19 cellular contexts compared by ENCODE assay signal in genomic region chr12:114742363-114742762, GRCh38. TPM values are rescaled to one million over a fixed set of nuclear protein-coding genes. Genes with fewer than 3 reads are reported as not detected.
"Had no signal": no experiment of that assay in that cellular context is flagged by ENCODE, and none has a peak within 500 bp of the region (broad histone marks: within the 10 kb centered on the region; RNA-seq: fewer than 3 reads in every experiment).

No MANE protein-coding gene starts in this region.

- H3K36me3 ChIP-seq: gastrocnemius medialis, heart right ventricle, left ventricle myocardium inferior, lower lobe of right lung, ovary had no signal

- DNase-seq: effector memory CD4-positive, alpha-beta T cell; gastrocnemius medialis; heart right ventricle; left ventricle myocardium inferior; lower lobe of right lung; naive thymus-derived CD4-positive, alpha-beta T cell; nucleus accumbens; ovary; right cardiac atrium; small intestine; stimulated activated CD4-positive, alpha-beta T cell treated with anti-CD3 and anti-CD28 coated beads, Interleukin-12 subunit alpha, Interleukin-12 subunit beta, amount 100 ng/mL, for 4 hours; stimulated activated naive CD4-positive, alpha-beta T cell had no signal

- H3K27me3 ChIP-seq: ovary had no signal

- H3K27ac ChIP-seq: gastrocnemius medialis, heart right ventricle, left ventricle myocardium inferior, lower lobe of right lung, ovary had no signal

- H3K9me3 ChIP-seq: gastrocnemius medialis, heart right ventricle, left ventricle myocardium inferior, lower lobe of right lung, ovary had no signal

- H3K27ac Mint-ChIP-seq: memory B cell, type B pancreatic cell had no signal

- FAIRE-seq: endometrium, keratinocyte, small intestine, urothelium cell line had no signal

- H3K4me1 Mint-ChIP-seq: memory B cell had no signal

- ATAC-seq: esophagus mucosa; gastrocnemius medialis; heart right ventricle; naive thymus-derived CD4-positive, alpha-beta T cell; right cardiac atrium had no signal

- H3K36me3 Mint-ChIP-seq: memory B cell; naive thymus-derived CD4-positive, alpha-beta T cell; type B pancreatic cell had no signal

- H3K4me1 ChIP-seq: heart right ventricle, left ventricle myocardium inferior had no signal

- H3K9me3 Mint-ChIP-seq: memory B cell, neural crest cell, type B pancreatic cell had no signal

- H3K4me3 ChIP-seq: gastrocnemius medialis, heart right ventricle, left ventricle myocardium inferior, lower lobe of right lung, ovary had no signal

- H3K4me3 Mint-ChIP-seq: memory B cell; naive thymus-derived CD4-positive, alpha-beta T cell; neural crest cell; type B pancreatic cell had no signal

RNA-seq across cellular contexts. Expression of gene TBX3, which starts 58.4 kb away (rescaled TPM):
- total RNA-seq: naive thymus-derived CD4-positive, alpha-beta T cell had no signal
- polyA plus RNA-seq: naive thymus-derived CD4-positive, alpha-beta T cell had no signal
